In the genomic region with DNA sequence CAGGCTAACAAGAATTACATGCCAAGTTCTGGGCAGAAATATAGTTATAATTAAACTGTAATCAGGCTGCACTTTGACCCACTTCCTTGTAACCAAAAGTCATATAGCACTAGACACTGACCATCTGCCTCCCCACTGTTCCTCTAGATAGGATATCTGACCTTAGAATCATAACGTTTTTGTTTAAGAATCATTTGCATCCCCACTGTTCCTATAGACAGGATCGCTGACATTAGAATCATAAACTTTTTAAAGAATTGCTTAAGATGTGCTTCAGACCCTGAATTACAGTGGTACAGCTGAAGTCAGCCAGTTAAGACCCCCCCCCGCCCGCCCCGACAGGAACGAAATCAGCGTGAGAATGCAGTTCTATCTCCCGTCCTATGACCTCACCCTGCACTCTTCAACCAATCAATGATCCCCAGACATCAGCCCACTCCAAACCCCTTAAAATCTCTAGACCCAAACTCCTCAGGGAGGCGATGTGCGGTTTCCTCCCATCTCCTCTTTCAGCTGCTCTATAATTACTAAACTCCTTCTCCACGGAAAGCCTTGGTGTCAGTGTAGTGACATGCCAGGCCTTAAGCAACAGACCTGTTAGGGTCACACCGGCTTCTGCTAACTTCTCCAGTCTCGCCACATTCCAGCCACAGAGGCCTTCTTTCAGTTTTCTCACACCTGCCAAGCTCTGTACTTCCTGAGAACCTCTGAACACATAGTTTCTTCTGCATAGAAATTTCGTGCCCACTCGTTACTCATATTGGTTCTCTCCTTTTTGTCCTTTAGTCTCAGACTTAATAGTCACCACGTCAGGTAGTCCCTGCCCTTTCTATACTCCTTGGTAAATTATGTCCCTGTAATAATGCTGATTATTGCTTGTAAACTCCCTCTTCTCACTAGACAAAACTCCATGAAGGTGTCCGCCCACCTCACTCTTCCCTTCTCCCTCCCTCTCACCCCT, we compare ENCODE assay signal across 1 cellular context.
A peak's percentile ranks its signal among the peaks of the same experiment; 100 is the strongest.
TF ChIP-seq lines count a peak whose summit lies in the region.

No MANE protein-coding gene starts in this region.

TF ChIP-seq in K562, 482 proteins besides CTCF, POLR2A, EP300 and RAD21 (continued from another document and continues in another):
- TF ChIP-seq PBX2 (CRISPR knock-in tag; IDR thresholded peaks at IDR 0.05; ENCODE audit: low read depth) (no peak), PBX2 (tag; conservative IDR thresholded peaks at IDR 0.05; ENCODE audit: low read depth) (no peak), ZNF175 (CRISPR knock-in tag; IDR thresholded peaks at IDR 0.05; ENCODE audit: low read depth) (peak; percentile 66; the same call in 1 of the 2 replicates), TBL1XR1 (IDR thresholded peaks at IDR 0.05; ENCODE audit: low read length in 2 of 2) (peak in 1 of 2 experiments; percentile 69; a peak in 2 of 4 replicates), HLTF (IDR thresholded peaks at IDR 0.05) (0 out of 2 replicates have a peak, but pooled peaks have one; percentile 7), JUN (IDR thresholded peaks at IDR 0.05; ENCODE audit: borderline replicate concordance, low read depth, low read length) (peak; percentile 75), JUN (CRISPR knock-in tag; IDR thresholded peaks at IDR 0.05; ENCODE audit: borderline replicate concordance) (no peak), OTX1 (CRISPR knock-in tag; IDR thresholded peaks at IDR 0.05) (no peak), ZNF592 (IDR thresholded peaks at IDR 0.05) (peak; percentile 90), ETV6 (IDR thresholded peaks at IDR 0.05; ENCODE audit: borderline replicate concordance in 1 of 2, low read depth in 2 of 2, low read length in 1 of 2) (no peak), ETV6 (CRISPR knock-in tag; IDR thresholded peaks at IDR 0.05; ENCODE audit: borderline replicate concordance) (no peak), ZNF324 (CRISPR knock-in tag; IDR thresholded peaks at IDR 0.05) (no peak), ZBTB11 (CRISPR knock-in tag; IDR thresholded peaks at IDR 0.05) (peak in 1 of 3 experiments; percentile 66; a peak in 2 of 6 replicates), KLF10 (CRISPR knock-in tag; IDR thresholded peaks at IDR 0.05) (no peak), HEY1 (CRISPR knock-in tag; IDR thresholded peaks at IDR 0.05; ENCODE audit: borderline replicate concordance) (peak; percentile 9; the same call in 1 of the 2 replicates), TOE1 (IDR thresholded peaks at IDR 0.05; ENCODE audit: borderline replicate concordance) (peak; percentile 23; the same call in 1 of the 2 replicates), TOE1 (CRISPR knock-in tag; IDR thresholded peaks at IDR 0.05; ENCODE audit: borderline replicate concordance, low read depth) (no peak), TAL1 (IDR thresholded peaks at IDR 0.05) (peak; percentile 36; the same call in 1 of the 2 replicates), FOXK2 (conservative IDR thresholded peaks at IDR 0.05 in 1 of 2, IDR thresholded peaks at IDR 0.05 in 1 of 2; ENCODE audit: low read depth in 2 of 2) (no peak; a peak in 1 of 4 replicates), CBFA2T2 (conservative IDR thresholded peaks at IDR 0.05) (peak; percentile 42; the same call in 1 of the 2 replicates), NONO (IDR thresholded peaks at IDR 0.05; ENCODE audit: low read depth in 2 of 2, low read length in 1 of 2) (no peak; a peak in 1 of 4 replicates), HMG20B (CRISPR knock-in tag; IDR thresholded peaks at IDR 0.05) (no peak), CREB3L1 (IDR thresholded peaks at IDR 0.05; ENCODE audit: borderline replicate concordance, low read depth) (no peak), CTBP1 (IDR thresholded peaks at IDR 0.05; ENCODE audit: borderline replicate concordance) (peak; percentile 47; the same call in 1 of the 2 replicates), NRF1 (conservative IDR thresholded peaks at IDR 0.05 in 1 of 2, IDR thresholded peaks at IDR 0.05 in 1 of 2) (no peak), RBFOX2 (IDR thresholded peaks at IDR 0.05; ENCODE audit: low read depth, low read length) (0 out of 2 replicates have a peak, but pooled peaks have one; percentile 37), ATF3 (IDR thresholded peaks at IDR 0.05) (peak; percentile 80), ATF3 (CRISPR knock-in tag; conservative IDR thresholded peaks at IDR 0.05) (no peak)
- TF ChIP-seq, protein P1, sequence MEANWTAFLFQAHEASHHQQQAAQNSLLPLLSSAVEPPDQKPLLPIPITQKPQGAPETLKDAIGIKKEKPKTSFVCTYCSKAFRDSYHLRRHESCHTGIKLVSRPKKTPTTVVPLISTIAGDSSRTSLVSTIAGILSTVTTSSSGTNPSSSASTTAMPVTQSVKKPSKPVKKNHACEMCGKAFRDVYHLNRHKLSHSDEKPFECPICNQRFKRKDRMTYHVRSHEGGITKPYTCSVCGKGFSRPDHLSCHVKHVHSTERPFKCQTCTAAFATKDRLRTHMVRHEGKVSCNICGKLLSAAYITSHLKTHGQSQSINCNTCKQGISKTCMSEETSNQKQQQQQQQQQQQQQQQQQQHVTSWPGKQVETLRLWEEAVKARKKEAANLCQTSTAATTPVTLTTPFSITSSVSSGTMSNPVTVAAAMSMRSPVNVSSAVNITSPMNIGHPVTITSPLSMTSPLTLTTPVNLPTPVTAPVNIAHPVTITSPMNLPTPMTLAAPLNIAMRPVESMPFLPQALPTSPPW (CRISPR knock-in tag; IDR thresholded peaks at IDR 0.05): peak; percentile 95
- TF ChIP-seq, protein P2, sequence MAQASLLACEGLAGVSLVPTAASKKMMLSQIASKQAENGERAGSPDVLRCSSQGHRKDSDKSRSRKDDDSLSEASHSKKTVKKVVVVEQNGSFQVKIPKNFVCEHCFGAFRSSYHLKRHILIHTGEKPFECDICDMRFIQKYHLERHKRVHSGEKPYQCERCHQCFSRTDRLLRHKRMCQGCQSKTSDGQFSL (CRISPR knock-in tag; IDR thresholded peaks at IDR 0.05): 0 out of 2 replicates have a peak, but pooled peaks have one; percentile 20
- TF ChIP-seq, protein P2 (tag; IDR thresholded peaks at IDR 0.05): peak in 1 of 2 experiments; percentile 53; a peak in 1 of 4 replicates
- TF ChIP-seq, protein P3, sequence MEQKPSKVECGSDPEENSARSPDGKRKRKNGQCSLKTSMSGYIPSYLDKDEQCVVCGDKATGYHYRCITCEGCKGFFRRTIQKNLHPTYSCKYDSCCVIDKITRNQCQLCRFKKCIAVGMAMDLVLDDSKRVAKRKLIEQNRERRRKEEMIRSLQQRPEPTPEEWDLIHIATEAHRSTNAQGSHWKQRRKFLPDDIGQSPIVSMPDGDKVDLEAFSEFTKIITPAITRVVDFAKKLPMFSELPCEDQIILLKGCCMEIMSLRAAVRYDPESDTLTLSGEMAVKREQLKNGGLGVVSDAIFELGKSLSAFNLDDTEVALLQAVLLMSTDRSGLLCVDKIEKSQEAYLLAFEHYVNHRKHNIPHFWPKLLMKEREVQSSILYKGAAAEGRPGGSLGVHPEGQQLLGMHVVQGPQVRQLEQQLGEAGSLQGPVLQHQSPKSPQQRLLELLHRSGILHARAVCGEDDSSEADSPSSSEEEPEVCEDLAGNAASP (IDR thresholded peaks at IDR 0.05): no peak
- TF ChIP-seq, protein P4, sequence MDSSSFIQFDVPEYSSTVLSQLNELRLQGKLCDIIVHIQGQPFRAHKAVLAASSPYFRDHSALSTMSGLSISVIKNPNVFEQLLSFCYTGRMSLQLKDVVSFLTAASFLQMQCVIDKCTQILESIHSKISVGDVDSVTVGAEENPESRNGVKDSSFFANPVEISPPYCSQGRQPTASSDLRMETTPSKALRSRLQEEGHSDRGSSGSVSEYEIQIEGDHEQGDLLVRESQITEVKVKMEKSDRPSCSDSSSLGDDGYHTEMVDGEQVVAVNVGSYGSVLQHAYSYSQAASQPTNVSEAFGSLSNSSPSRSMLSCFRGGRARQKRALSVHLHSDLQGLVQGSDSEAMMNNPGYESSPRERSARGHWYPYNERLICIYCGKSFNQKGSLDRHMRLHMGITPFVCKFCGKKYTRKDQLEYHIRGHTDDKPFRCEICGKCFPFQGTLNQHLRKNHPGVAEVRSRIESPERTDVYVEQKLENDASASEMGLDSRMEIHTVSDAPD (CRISPR knock-in tag; IDR thresholded peaks at IDR 0.05): no peak
